Comparison of ENCODE assay signal across 9 cellular contexts in the genomic region with DNA sequence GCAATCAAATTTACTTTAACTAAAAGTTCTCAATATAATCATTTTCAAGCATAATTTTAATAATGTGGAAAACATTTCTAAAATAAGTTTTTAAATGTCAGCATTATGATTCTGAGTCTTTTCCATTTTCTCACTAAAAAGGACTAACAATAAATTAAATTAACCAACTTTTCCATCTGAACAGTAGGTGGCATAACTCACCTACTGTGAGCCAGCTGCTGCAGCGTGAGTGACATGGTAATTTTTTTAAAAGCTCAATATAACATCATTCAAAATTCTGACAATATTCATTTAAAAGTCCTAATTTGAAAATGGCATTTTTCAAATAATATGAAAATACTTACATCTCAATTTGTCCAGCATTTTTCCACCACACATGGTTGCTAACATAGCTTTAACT.
DNase-seq lines count a peak whose midpoint lies in the region; ATAC-seq, FAIRE-seq and TF ChIP-seq lines count a peak whose summit lies in the region.
"Had no signal": no experiment of that assay in that cellular context is flagged by ENCODE, and none has a peak within 500 bp of the region (broad histone marks: within the 10 kb centered on the region; RNA-seq: fewer than 3 reads in every experiment).

No MANE protein-coding gene starts in this region.

- CTCF ChIA-PET in SK-N-SH (lab: Yijun Ruan, JAX), result interaction anchor here (0.6 to 4.3 kb wide), 37 partner anchors 8 to 669 kb away, joined by 3 to 92 read pairs (median 4); no protein-coding TSS in a partner anchor

- H2AFZ ChIP-seq in SK-N-SH (ENCODE audit: low read depth), result no peak overlapping the region

- H3K79me2 ChIP-seq in SK-N-SH (ENCODE audit: insufficient read depth), result no peaks in the 10 kb centered on the region; the same call in 1 of the 2 replicates

- H3K4me3 ChIP-seq in HFF-Myc (replicated peaks; ENCODE audit: low read depth, low read length), result no peak overlapping the region
- no peak overlapping the region for H3K4me3 ChIP-seq in SK-N-SH (ENCODE audit: low read depth in 2 of 2, low read length in 1 of 2)
- H3K4me3 ChIP-seq in tibial nerve, result no peak overlapping the region
- H3K4me3 ChIP-seq: SK-N-MC had no signal

- POLR2A ChIA-PET in SK-N-SH (lab: Yijun Ruan, JAX), result no interaction called here

- peak; percentile 86 for TF ChIP-seq RAD21 in SK-N-SH (IDR thresholded peaks at IDR 0.05; ENCODE audit: low read length)

- TF ChIP-seq CTCF in HFF-Myc (IDR thresholded peaks at IDR 0.05; ENCODE audit: low read depth, low read length, missing control alignments) (peak; percentile 42), SK-N-SH (IDR thresholded peaks at IDR 0.05) (peak; percentile 92), tibial nerve (IDR thresholded peaks at IDR 0.05) (peak; percentile 37 to 66 (median 48))

- no peaks in the 10 kb centered on the region for H4K20me1 ChIP-seq in SK-N-SH (ENCODE audit: insufficient read depth)

- peaks cover 0 to 4% of the 10 kb centered on the region in 2 experiments; a peak in 1 of 4 replicates for H3K4me1 ChIP-seq in SK-N-SH (ENCODE audit: control insufficient read depth in 1 of 2, insufficient read depth in 2 of 2, low read depth in 1 of 2, low read length in 1 of 2)
- no peaks in the 10 kb centered on the region for H3K4me1 ChIP-seq in tibial nerve

- no peak for ATAC-seq in sciatic nerve
- no peak for ATAC-seq in GM18870 (IDR thresholded peaks at IDR 0.05; ENCODE audit: unreplicated experiment)

- no peaks in the 10 kb centered on the region for H3K9me2 ChIP-seq in SK-N-SH

- WGBS in SK-N-SH (ENCODE audit: low lambda C conversion rate), result 46% methylated on average over 1 of the region's 1 CpG
- 4 to 9% methylated on average over 1 of the region's 1 CpG for WGBS in tibial nerve, 2 donors

- TF ChIP-seq POLR2A in tibial nerve (IDR thresholded peaks at IDR 0.05), result no peak

- H3K27ac ChIP-seq in SK-N-SH (ENCODE audit: low read depth in 2 of 2, low read length in 1 of 2), result no peak overlapping the region
- H3K27ac ChIP-seq in tibial nerve, result no peak overlapping the region
- H3K27ac ChIP-seq: SK-N-MC had no signal

- H3K4me2 ChIP-seq in SK-N-SH, result no peak overlapping the region

- H3K9ac ChIP-seq in SK-N-SH, result no peak overlapping the region

- intact Hi-C loops in sciatic nerve (cut with DNase I), result no loop called here

- DNase-seq in Caki2 (ENCODE audit: low read depth) (peak; percentile 40), HFF-Myc (ENCODE audit: extremely low read depth, low read depth) (no peak), SK-N-SH (peak; percentile 39), frontal cortex (ENCODE audit: low spot score in 2 of 2) (no peak), tibial nerve (ENCODE audit: low spot score in 2 of 2) (no peak), sciatic nerve (ENCODE audit: low spot score) (no peak)
- DNase-seq in activated naive CD4-positive, alpha-beta T cell treated with anti-CD3 and anti-CD28 coated beads, Interleukin-2, amount 50 U/mL, for 16 hours, result no peak

- no peaks in the 10 kb centered on the region for H3K36me3 ChIP-seq in SK-N-SH (replicated peaks in 1 of 2; ENCODE audit: control insufficient read depth in 1 of 2, insufficient read depth in 2 of 2, low read length in 1 of 2)
- H3K36me3 ChIP-seq in tibial nerve, result no peaks in the 10 kb centered on the region

- FAIRE-seq in frontal cortex (lab: Jason Lieb, UNC), result peak; percentile 99

- no peaks in the 10 kb centered on the region for H3F3A ChIP-seq in SK-N-SH (replicated peaks; ENCODE audit: insufficient read depth)

- H3K27me3 ChIP-seq in SK-N-SH (ENCODE audit: insufficient read depth) (no peaks in the 10 kb centered on the region), tibial nerve (no peaks in the 10 kb centered on the region)

- TF ChIP-seq EP300 in SK-N-SH (IDR thresholded peaks at IDR 0.05; ENCODE audit: borderline replicate concordance in 1 of 2, low read depth in 1 of 2, low read length in 1 of 2), result no peak
- TF ChIP-seq EP300 in tibial nerve (IDR thresholded peaks at IDR 0.05), result no peak

- H3K9me3 ChIP-seq in SK-N-SH, result no peaks in the 10 kb centered on the region
- no peaks in the 10 kb centered on the region for H3K9me3 ChIP-seq in tibial nerve

- in situ Hi-C loops in Caki2 (cut with HindIII; ENCODE audit: low pct_unique_long_range_greater_than_20kb, low sequenced_read_pairs), result no loop called here

TF ChIP-seq in SK-N-SH, 30 proteins besides CTCF, POLR2A, EP300 and RAD21:
- TF ChIP-seq PBX3 (IDR thresholded peaks at IDR 0.05) (peak; percentile 69), CHD2 (IDR thresholded peaks at IDR 0.05; ENCODE audit: low read length, partially characterized antibody) (no peak), GATA2 (CRISPR knock-in tag; IDR thresholded peaks at IDR 0.05) (no peak), SMC3 (IDR thresholded peaks at IDR 0.05; ENCODE audit: low read depth, low read length) (peak; percentile 77)
TF ChIP-seq in SK-N-SH: peak in this region for 2.

Comparison
In these comparisons a context has a peak if more than half of its experiments do, and no peak if none do; other contexts are left out.
1. DNase-seq: peak in Caki2 (single experiment) and SK-N-SH (single experiment); none in HFF-Myc (single experiment), frontal cortex (0 of 2), tibial nerve (0 of 2), sciatic nerve (single experiment) and activated naive CD4-positive, alpha-beta T cell treated with anti-CD3 and anti-CD28 coated beads, Interleukin-2, amount 50 U/mL, for 16 hours (single experiment).
2. CTCF ChIP-seq: peak in every context shown above with its lines; median percentile 92 in SK-N-SH; 48 in tibial nerve; 42 in HFF-Myc.